25 cellular contexts compared by ENCODE assay signal in the genomic region with DNA sequence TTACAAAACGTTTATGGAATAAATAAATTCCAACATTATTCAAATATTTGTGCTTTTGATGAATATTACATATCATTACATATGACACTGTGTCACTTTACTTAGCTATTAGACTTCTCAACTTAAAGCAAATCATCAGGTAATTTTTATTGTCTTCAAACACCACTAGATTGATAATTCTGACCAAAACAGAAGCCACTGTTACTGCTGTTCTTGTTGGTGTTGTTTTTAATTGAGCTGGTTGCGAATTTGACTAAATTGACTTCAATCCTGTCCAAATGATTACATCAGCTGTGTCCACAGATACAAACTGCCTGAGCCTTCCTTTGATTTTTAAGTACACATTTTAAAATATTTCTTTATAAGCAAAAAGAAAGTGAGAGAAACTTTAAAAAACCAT.
"Had no signal": no experiment of that assay in that cellular context is flagged by ENCODE, and none has a peak within 500 bp of the region (broad histone marks: within the 10 kb centered on the region; RNA-seq: fewer than 3 reads in every experiment).

No MANE protein-coding gene starts in this region.

- H3K27ac ChIP-seq: ascending aorta, cardiac muscle cell, colonic mucosa, SJCRH30, SK-N-MC had no signal

- H3K4me3 ChIP-seq: ascending aorta, cardiac muscle cell, colonic mucosa, MG63, SJCRH30, SK-N-MC had no signal

- DNase-seq: activated CD4-positive, alpha-beta T cell treated with anti-CD3 and anti-CD28 coated beads, Interleukin-2, amount 10 ng/mL, durations not matched to agents 24 days and 14 days; activated CD4-positive, alpha-beta T cell treated with anti-CD3 and anti-CD28 coated beads, Interleukin-2, amount 50 U/mL, for 48 hours; activated CD8-positive, alpha-beta T cell treated with anti-CD3 and anti-CD28 coated beads, Interleukin-2, amount 10 ng/mL, durations not matched to agents 7 days and 5 days; activated gamma-delta T cell; activated naive CD4-positive, alpha-beta T cell treated with Interleukin-2 at 50 U/mL for 16 hours; activated naive CD8-positive, alpha-beta T cell treated with anti-CD3 and anti-CD28 coated beads, Interleukin-2, amount 10 ng/mL, durations not matched to agents 7 days and 5 days; activated T-cell treated with anti-CD3 and anti-CD28 coated beads, Interleukin-2, amount 50 U/mL, for 24 hours; amygdala; colonic mucosa; Karpas-422; MG63; MV-4-11; NCI-H1092; NCI-H1436 treated with DMSO at 0.1 percent for 48 hours; NCI-H1694 treated with DMSO at 0.1 percent for 48 hours; NCI-H2081 treated with DMSO at 0.1 percent for 48 hours; NCI-H345; NCI-H510A treated with DMSO at 0.1 percent for 48 hours; NCI-H774; SHP77; SJCRH30; T1000 had no signal
